In the genomic region with DNA sequence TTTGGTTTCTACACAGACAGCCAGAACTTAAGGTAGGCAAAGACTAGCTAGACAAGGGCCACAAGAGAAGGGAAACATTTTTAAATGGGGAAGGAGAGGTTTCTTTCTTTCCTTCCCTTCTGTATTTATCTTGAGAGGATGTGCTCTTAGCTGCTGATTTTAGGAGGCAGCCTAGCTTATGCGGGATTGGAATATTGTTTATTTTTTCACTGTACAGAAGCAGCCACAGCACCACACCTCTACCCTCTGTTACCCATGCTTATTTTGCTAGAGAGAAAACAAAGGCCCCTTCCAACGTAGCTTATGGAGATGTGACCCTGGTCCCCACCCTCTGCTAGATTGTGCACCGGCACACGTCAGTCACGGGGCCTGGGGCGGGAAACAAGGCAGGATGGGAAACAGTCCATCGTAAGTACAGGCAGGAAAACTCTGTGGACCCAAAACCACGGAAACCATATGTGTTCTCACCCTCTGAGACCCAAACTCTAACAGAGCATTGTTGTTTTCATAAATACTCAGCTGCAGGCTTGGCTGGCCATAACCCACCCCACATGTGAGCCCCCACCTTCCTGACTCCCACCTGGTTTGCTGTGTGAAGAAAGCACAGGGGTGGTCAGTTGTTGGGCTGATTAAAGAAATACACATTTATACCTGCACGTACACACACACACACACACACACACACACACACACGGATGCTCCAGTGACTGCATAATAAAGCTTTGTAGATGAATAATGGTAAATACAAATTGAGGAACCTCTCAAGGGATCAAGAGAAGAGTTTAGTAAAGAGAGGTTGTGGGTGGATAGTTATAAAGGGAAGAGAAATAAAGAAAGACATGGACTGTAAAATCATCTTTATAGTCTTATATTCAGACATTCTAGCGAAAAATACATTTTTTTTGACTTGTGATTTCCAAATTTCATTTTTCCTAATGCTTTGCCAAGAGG, we compare ENCODE assay signal across 2 cellular contexts.
TF ChIP-seq lines count a peak whose summit lies in the region.

No MANE protein-coding gene starts in this region.

TF ChIP-seq in HepG2, 621 proteins besides CTCF, POLR2A, EP300 and RAD21 (continued from another document and continues in another):
- TF ChIP-seq, protein P1, sequence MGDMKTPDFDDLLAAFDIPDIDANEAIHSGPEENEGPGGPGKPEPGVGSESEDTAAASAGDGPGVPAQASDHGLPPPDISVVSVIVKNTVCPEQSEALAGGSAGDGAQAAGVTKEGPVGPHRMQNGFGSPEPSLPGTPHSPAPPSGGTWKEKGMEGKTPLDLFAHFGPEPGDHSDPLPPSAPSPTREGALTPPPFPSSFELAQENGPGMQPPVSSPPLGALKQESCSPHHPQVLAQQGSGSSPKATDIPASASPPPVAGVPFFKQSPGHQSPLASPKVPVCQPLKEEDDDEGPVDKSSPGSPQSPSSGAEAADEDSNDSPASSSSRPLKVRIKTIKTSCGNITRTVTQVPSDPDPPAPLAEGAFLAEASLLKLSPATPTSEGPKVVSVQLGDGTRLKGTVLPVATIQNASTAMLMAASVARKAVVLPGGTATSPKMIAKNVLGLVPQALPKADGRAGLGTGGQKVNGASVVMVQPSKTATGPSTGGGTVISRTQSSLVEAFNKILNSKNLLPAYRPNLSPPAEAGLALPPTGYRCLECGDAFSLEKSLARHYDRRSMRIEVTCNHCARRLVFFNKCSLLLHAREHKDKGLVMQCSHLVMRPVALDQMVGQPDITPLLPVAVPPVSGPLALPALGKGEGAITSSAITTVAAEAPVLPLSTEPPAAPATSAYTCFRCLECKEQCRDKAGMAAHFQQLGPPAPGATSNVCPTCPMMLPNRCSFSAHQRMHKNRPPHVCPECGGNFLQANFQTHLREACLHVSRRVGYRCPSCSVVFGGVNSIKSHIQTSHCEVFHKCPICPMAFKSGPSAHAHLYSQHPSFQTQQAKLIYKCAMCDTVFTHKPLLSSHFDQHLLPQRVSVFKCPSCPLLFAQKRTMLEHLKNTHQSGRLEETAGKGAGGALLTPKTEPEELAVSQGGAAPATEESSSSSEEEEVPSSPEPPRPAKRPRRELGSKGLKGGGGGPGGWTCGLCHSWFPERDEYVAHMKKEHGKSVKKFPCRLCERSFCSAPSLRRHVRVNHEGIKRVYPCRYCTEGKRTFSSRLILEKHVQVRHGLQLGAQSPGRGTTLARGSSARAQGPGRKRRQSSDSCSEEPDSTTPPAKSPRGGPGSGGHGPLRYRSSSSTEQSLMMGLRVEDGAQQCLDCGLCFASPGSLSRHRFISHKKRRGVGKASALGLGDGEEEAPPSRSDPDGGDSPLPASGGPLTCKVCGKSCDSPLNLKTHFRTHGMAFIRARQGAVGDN (CRISPR knock-in tag; IDR thresholded peaks at IDR 0.05) = peak; percentile 29; the same call in 1 of the 2 replicates
- no peak for TF ChIP-seq KLF6 (CRISPR knock-in tag; IDR thresholded peaks at IDR 0.05)
- TF ChIP-seq, protein P2, sequence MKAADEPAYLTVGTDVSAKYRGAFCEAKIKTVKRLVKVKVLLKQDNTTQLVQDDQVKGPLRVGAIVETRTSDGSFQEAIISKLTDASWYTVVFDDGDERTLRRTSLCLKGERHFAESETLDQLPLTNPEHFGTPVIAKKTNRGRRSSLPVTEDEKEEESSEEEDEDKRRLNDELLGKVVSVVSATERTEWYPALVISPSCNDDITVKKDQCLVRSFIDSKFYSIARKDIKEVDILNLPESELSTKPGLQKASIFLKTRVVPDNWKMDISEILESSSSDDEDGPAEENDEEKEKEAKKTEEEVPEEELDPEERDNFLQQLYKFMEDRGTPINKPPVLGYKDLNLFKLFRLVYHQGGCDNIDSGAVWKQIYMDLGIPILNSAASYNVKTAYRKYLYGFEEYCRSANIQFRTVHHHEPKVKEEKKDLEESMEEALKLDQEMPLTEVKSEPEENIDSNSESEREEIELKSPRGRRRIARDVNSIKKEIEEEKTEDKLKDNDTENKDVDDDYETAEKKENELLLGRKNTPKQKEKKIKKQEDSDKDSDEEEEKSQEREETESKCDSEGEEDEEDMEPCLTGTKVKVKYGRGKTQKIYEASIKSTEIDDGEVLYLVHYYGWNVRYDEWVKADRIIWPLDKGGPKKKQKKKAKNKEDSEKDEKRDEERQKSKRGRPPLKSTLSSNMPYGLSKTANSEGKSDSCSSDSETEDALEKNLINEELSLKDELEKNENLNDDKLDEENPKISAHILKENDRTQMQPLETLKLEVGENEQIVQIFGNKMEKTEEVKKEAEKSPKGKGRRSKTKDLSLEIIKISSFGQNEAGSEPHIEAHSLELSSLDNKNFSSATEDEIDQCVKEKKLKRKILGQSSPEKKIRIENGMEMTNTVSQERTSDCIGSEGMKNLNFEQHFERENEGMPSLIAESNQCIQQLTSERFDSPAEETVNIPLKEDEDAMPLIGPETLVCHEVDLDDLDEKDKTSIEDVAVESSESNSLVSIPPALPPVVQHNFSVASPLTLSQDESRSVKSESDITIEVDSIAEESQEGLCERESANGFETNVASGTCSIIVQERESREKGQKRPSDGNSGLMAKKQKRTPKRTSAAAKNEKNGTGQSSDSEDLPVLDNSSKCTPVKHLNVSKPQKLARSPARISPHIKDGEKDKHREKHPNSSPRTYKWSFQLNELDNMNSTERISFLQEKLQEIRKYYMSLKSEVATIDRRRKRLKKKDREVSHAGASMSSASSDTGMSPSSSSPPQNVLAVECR (CRISPR knock-in tag; IDR thresholded peaks at IDR 0.05; ENCODE audit: borderline replicate concordance) = no peak
- no peak for TF ChIP-seq IKZF1 (IDR thresholded peaks at IDR 0.05)
- no peak for TF ChIP-seq PAF1 (CRISPR knock-in tag; IDR thresholded peaks at IDR 0.05)
- TF ChIP-seq GABPB1 (CRISPR knock-in tag; IDR thresholded peaks at IDR 0.05) = no peak
- TF ChIP-seq NCOA2 (CRISPR knock-in tag; IDR thresholded peaks at IDR 0.05) = no peak
- TF ChIP-seq RBFOX2 (IDR thresholded peaks at IDR 0.05; ENCODE audit: low read depth, low read length) = no peak
- no peak for TF ChIP-seq SCMH1 (CRISPR knock-in tag; IDR thresholded peaks at IDR 0.05; ENCODE audit: borderline replicate concordance)
- no peak for TF ChIP-seq ZNF33B (CRISPR knock-in tag; IDR thresholded peaks at IDR 0.05)
- TF ChIP-seq MZF1 (CRISPR knock-in tag; IDR thresholded peaks at IDR 0.05; ENCODE audit: borderline replicate concordance) = no peak
- no peak for TF ChIP-seq ZNF232 (CRISPR knock-in tag; IDR thresholded peaks at IDR 0.05; ENCODE audit: borderline replicate concordance)
- peak; percentile 26; the same call in 1 of the 2 replicates for TF ChIP-seq SALL1 (CRISPR knock-in tag; IDR thresholded peaks at IDR 0.05)
- TF ChIP-seq NFIB (CRISPR knock-in tag; IDR thresholded peaks at IDR 0.05; ENCODE audit: borderline replicate concordance) = no peak
- TF ChIP-seq ZBTB1 (CRISPR knock-in tag; IDR thresholded peaks at IDR 0.05; ENCODE audit: borderline replicate concordance) = no peak
- TF ChIP-seq, protein P3, sequence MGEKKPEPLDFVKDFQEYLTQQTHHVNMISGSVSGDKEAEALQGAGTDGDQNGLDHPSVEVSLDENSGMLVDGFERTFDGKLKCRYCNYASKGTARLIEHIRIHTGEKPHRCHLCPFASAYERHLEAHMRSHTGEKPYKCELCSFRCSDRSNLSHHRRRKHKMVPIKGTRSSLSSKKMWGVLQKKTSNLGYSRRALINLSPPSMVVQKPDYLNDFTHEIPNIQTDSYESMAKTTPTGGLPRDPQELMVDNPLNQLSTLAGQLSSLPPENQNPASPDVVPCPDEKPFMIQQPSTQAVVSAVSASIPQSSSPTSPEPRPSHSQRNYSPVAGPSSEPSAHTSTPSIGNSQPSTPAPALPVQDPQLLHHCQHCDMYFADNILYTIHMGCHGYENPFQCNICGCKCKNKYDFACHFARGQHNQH (CRISPR knock-in tag; IDR thresholded peaks at IDR 0.05) = no peak
- TF ChIP-seq, protein P4, sequence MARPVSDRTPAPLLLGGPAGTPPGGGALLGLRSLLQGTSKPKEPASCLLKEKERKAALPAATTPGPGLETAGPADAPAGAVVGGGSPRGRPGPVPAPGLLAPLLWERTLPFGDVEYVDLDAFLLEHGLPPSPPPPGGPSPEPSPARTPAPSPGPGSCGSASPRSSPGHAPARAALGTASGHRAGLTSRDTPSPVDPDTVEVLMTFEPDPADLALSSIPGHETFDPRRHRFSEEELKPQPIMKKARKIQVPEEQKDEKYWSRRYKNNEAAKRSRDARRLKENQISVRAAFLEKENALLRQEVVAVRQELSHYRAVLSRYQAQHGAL (CRISPR knock-in tag; IDR thresholded peaks at IDR 0.05; ENCODE audit: not compliant biosample characterization) = peak; percentile 35

TF ChIP-seq in neural cell, 6 proteins besides CTCF, POLR2A, EP300 and RAD21:
- TF ChIP-seq, protein P5, sequence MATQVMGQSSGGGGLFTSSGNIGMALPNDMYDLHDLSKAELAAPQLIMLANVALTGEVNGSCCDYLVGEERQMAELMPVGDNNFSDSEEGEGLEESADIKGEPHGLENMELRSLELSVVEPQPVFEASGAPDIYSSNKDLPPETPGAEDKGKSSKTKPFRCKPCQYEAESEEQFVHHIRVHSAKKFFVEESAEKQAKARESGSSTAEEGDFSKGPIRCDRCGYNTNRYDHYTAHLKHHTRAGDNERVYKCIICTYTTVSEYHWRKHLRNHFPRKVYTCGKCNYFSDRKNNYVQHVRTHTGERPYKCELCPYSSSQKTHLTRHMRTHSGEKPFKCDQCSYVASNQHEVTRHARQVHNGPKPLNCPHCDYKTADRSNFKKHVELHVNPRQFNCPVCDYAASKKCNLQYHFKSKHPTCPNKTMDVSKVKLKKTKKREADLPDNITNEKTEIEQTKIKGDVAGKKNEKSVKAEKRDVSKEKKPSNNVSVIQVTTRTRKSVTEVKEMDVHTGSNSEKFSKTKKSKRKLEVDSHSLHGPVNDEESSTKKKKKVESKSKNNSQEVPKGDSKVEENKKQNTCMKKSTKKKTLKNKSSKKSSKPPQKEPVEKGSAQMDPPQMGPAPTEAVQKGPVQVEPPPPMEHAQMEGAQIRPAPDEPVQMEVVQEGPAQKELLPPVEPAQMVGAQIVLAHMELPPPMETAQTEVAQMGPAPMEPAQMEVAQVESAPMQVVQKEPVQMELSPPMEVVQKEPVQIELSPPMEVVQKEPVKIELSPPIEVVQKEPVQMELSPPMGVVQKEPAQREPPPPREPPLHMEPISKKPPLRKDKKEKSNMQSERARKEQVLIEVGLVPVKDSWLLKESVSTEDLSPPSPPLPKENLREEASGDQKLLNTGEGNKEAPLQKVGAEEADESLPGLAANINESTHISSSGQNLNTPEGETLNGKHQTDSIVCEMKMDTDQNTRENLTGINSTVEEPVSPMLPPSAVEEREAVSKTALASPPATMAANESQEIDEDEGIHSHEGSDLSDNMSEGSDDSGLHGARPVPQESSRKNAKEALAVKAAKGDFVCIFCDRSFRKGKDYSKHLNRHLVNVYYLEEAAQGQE (IDR thresholded peaks at IDR 0.05; ENCODE audit: borderline replicate concordance) = no peak
- TF ChIP-seq POLR2AphosphoS5 (IDR thresholded peaks at IDR 0.05) = no peak
- no peak for TF ChIP-seq EZH2 (IDR thresholded peaks at IDR 0.05; ENCODE audit: borderline replicate concordance, insufficient read depth, low read length, poor library complexity, severe bottlenecking)
- TF ChIP-seq TAF1 (IDR thresholded peaks at IDR 0.05; ENCODE audit: low read depth) = no peak
- TF ChIP-seq SMC3 (conservative IDR thresholded peaks at IDR 0.05; ENCODE audit: poor library complexity) = no peak
- TF ChIP-seq MXI1 (conservative IDR thresholded peaks at IDR 0.05; ENCODE audit: poor library complexity, severe bottlenecking) = no peak
